ENCODE assay signal across 1 cellular context in genomic region chr19:41588497-41589209, GRCh38.
TF ChIP-seq lines count a peak whose summit lies in the region.

No MANE protein-coding gene starts in this region.

TF ChIP-seq in HepG2, 621 proteins besides CTCF, POLR2A, EP300 and RAD21 (continued from another document):
- TF ChIP-seq ZNF609 (CRISPR knock-in tag; IDR thresholded peaks at IDR 0.05; ENCODE audit: borderline replicate concordance) (no peak), ARNTL (CRISPR knock-in tag; IDR thresholded peaks at IDR 0.05) (no peak), FOXK2 (IDR thresholded peaks at IDR 0.05) (no peak), JUN (CRISPR knock-in tag; IDR thresholded peaks at IDR 0.05) (no peak), HHEX (CRISPR knock-in tag; IDR thresholded peaks at IDR 0.05) (no peak), ZNF124 (CRISPR knock-in tag; IDR thresholded peaks at IDR 0.05) (no peak), ZNF317 (CRISPR knock-in tag; IDR thresholded peaks at IDR 0.05) (no peak)
